Comparison of ENCODE assay signal across 8 cellular contexts in genomic region chr4:99893991-99894981, GRCh38. TPM values are rescaled to one million over a fixed set of nuclear protein-coding genes. Genes with fewer than 3 reads are reported as not detected.
A peak's percentile ranks its signal among the peaks of the same experiment; 100 is the strongest.
DNase-seq lines count a peak whose midpoint lies in the region; ATAC-seq and TF ChIP-seq lines count a peak whose summit lies in the region.

Gene LAMTOR3, minus strand, starts transcription at chr4:99894427. Its CDS starts 464 bp downstream, at chr4:99893963.

- peak within 1 kb of the TSS; percentile 57 for H3K18ac ChIP-seq in H9 (ENCODE audit: insufficient read length, low read depth, low read length)

- DNase-seq in ELF-1 (ENCODE audit: low read depth, low spot score) (peak; percentile 91), H9 (peak; percentile 93), MG63 (peak; percentile 79), SHP77 (lab: John Stamatoyannopoulos, UW) (peak; percentile 39 to 54), fibroblast of the aortic adventitia (ENCODE audit: low read depth) (peak; percentile 89)
- DNase-seq in activated effector memory CD4-positive, alpha-beta T cell treated with Interleukin-2 at 50 U/mL for 16 hours: peak; percentile 88
- DNase-seq in natural killer cell treated with Interleukin-12 subunit alpha and Interleukin-12 subunit beta and Interleukin-15 and Interleukin-18, amount 100 ng/mL, for 72 hours (ENCODE audit: low spot score): peak; percentile 95
- peak; percentile 91 for DNase-seq in stimulated activated naive CD4-positive, alpha-beta T cell treated with Interleukin-2 at 50 U/mL for 16 hours (lab: John Stamatoyannopoulos, UW)

- H4K8ac ChIP-seq in H9 (replicated peaks; ENCODE audit: insufficient read length, low read depth, low read length): no peak within 1 kb of the TSS

- H3K4me3 ChIP-seq in MG63 (peak within 1 kb of the TSS; percentile 89), fibroblast of the aortic adventitia (ENCODE audit: low read depth, low read length) (peak within 1 kb of the TSS; percentile 91)

- H3K23me2 ChIP-seq in H9 (ENCODE audit: insufficient read length, low read depth, low read length, poor library complexity, severe bottlenecking): peaks cover 12% of the 10 kb centered on the region

- peak; percentile 99 to 100 for ATAC-seq in natural killer cell treated with Interleukin-12 subunit alpha and Interleukin-12 subunit beta and Interleukin-15 and Interleukin-18, amount 100 ng/mL, for 72 hours

- H3K27ac ChIP-seq in H9 (ENCODE audit: insufficient read length, low read depth, low read length): peak within 1 kb of the TSS; percentile 71

- H3K27ac Mint-ChIP-seq in H9: peak within 1 kb of the TSS; percentile 93 to 97 (median 96)
- peak within 1 kb of the TSS; percentile 82 to 95 for H3K27ac Mint-ChIP-seq in natural killer cell treated with Interleukin-12 subunit alpha and Interleukin-12 subunit beta and Interleukin-15 and Interleukin-18, amount 100 ng/mL, for 72 hours

- no peak within 1 kb of the TSS for H3K4ac ChIP-seq in H9 (ENCODE audit: low read depth, low read length)

- H3K36me3 Mint-ChIP-seq in H9 (ENCODE audit: insufficient read depth in 1 of 3, low read depth in 3 of 3): peaks cover 0 to under 1% (median 0%) of the 10 kb centered on the region in 3 experiments; a peak in 1 of 7 replicates
- no peaks in the 10 kb centered on the region for H3K36me3 Mint-ChIP-seq in natural killer cell treated with Interleukin-12 subunit alpha and Interleukin-12 subunit beta and Interleukin-15 and Interleukin-18, amount 100 ng/mL, for 72 hours

- H3K9me3 Mint-ChIP-seq in H9: no peaks in the 10 kb centered on the region
- H3K9me3 Mint-ChIP-seq in natural killer cell treated with Interleukin-12 subunit alpha and Interleukin-12 subunit beta and Interleukin-15 and Interleukin-18, amount 100 ng/mL, for 72 hours: no peaks in the 10 kb centered on the region

- no peaks in the 10 kb centered on the region for H3K27me3 Mint-ChIP-seq in H9 (ENCODE audit: low read depth)
- H3K27me3 Mint-ChIP-seq in natural killer cell treated with Interleukin-12 subunit alpha and Interleukin-12 subunit beta and Interleukin-15 and Interleukin-18, amount 100 ng/mL, for 72 hours: no peaks in the 10 kb centered on the region

- peaks cover 2% of the 10 kb centered on the region for H3K36me3 ChIP-seq in MG63

- no peaks in the 10 kb centered on the region for H3K79me1 ChIP-seq in H9 (ENCODE audit: insufficient read depth, low read depth, low read length, poor library complexity, severe bottlenecking)

- no peak within 1 kb of the TSS for H3K56ac ChIP-seq in H9 (ENCODE audit: insufficient read length, low read depth, low read length)

- no peak within 1 kb of the TSS for H2BK5ac ChIP-seq in H9 (ENCODE audit: insufficient read length, low read length)

- H2AFZ ChIP-seq in H9 (ENCODE audit: low read length): peak within 1 kb of the TSS; percentile 87

- H2BK12ac ChIP-seq in H9 (ENCODE audit: insufficient read length, low read depth, low read length): no peak within 1 kb of the TSS

- H3K4me3 Mint-ChIP-seq in H9: peak within 1 kb of the TSS; percentile 97 to 98
- H3K4me3 Mint-ChIP-seq in natural killer cell treated with Interleukin-12 subunit alpha and Interleukin-12 subunit beta and Interleukin-15 and Interleukin-18, amount 100 ng/mL, for 72 hours: peak within 1 kb of the TSS; percentile 87

- no peak within 1 kb of the TSS for H3T11ph ChIP-seq in H9 (ENCODE audit: low read length)

- no peaks in the 10 kb centered on the region for H3K9me3 ChIP-seq in H9 (ENCODE audit: control insufficient read depth, low read depth, low read length)
- no peaks in the 10 kb centered on the region for H3K9me3 ChIP-seq in MG63

- H3K27me3 ChIP-seq in H9 (ENCODE audit: insufficient read depth, low read length) (no peaks in the 10 kb centered on the region), MG63 (no peaks in the 10 kb centered on the region)

- no peak within 1 kb of the TSS for H2BK120ac ChIP-seq in H9 (ENCODE audit: low read depth, low read length, poor library complexity, severe bottlenecking)

- H3K4me1 Mint-ChIP-seq in H9: peaks cover 8% of the 10 kb centered on the region in 2 experiments
- H3K4me1 Mint-ChIP-seq in natural killer cell treated with Interleukin-12 subunit alpha and Interleukin-12 subunit beta and Interleukin-15 and Interleukin-18, amount 100 ng/mL, for 72 hours (ENCODE audit: low read depth in 2 of 2): peaks cover 27 to 32% of the 10 kb centered on the region in 2 donors

- H2AK5ac ChIP-seq in H9 (ENCODE audit: insufficient read length, low read length): no peak within 1 kb of the TSS

- no peaks in the 10 kb centered on the region for H4K20me1 ChIP-seq in H9 (ENCODE audit: control insufficient read depth, insufficient read depth, insufficient read length)

- no peak within 1 kb of the TSS for H3K23ac ChIP-seq in H9 (ENCODE audit: insufficient read length, low read depth, low read length)

- peak within 1 kb of the TSS; percentile 76 for H3K4me2 ChIP-seq in H9 (ENCODE audit: insufficient read depth, insufficient read length, low read length)

- TF ChIP-seq CTCF in H9 (conservative IDR thresholded peaks at IDR 0.05) (no peak), fibroblast of the aortic adventitia (IDR thresholded peaks at IDR 0.05; ENCODE audit: insufficient read depth, low read length) (no peak)

- H2BK15ac ChIP-seq in H9 (ENCODE audit: low read depth, low read length): no peak within 1 kb of the TSS

- no peak within 1 kb of the TSS for H4K5ac ChIP-seq in H9 (ENCODE audit: insufficient read length, low read depth, low read length)

- H3K4me1 ChIP-seq in H9 (ENCODE audit: insufficient read depth, low read length): no peaks in the 10 kb centered on the region

- H3K9ac ChIP-seq in H9 (ENCODE audit: extremely low read depth, insufficient read length, low read length): peak within 1 kb of the TSS; percentile 77

- H3K14ac ChIP-seq in H9 (ENCODE audit: insufficient read depth, low read length): 0 out of 2 replicates have a peak within 1 kb of the TSS, but pooled peaks have one; percentile 58

- no peak within 1 kb of the TSS for H2BK20ac ChIP-seq in H9 (ENCODE audit: low read depth, low read length, poor library complexity, severe bottlenecking)

- 0 out of 2 replicates have a peak, but pooled peaks cover 1% of the 10 kb centered on the region for H3K79me2 ChIP-seq in H9 (ENCODE audit: insufficient read depth, low read length)

- H4K91ac ChIP-seq in H9 (ENCODE audit: insufficient read length, low read depth, low read length): no peak within 1 kb of the TSS

- no CpG with 5 or more reads among the region's 49 CpGs for WGBS in H9 (ENCODE audit: extremely low coverage, insufficient read length, low lambda C conversion rate)

RNA-seq across cellular contexts. Expression of gene LAMTOR3, which starts in this region (rescaled TPM):
- total RNA-seq in H9 (2021) (30.6 and 33.1 TPM in 2 replicates), fibroblast of the aortic adventitia (ENCODE audit: low replicate concordance) (11.5 and 69.9 TPM in 2 replicates)
- total RNA-seq in MG63 (2014; rRNA removed; shearing (Covaris generic); ENCODE audit: low replicate concordance): 19.2 and 38.2 TPM in 2 replicates
- 10 to 100 TPM; 13.9 to 32.3 TPM for total RNA-seq in natural killer cell treated with Interleukin-12 subunit alpha and Interleukin-12 subunit beta and Interleukin-15 and Interleukin-18, amount 100 ng/mL, for 72 hours

Comparison
In these comparisons a context has a peak if more than half of its experiments do, and no peak if none do; other contexts are left out.
1. Peak in every context shown above with its lines: DNase-seq, ATAC-seq, H3K4me3 ChIP-seq and H3K27ac ChIP-seq.